ENCODE assay signal across 8 cellular contexts in genomic region chr1:16921391-16922185, GRCh38. TPM values are rescaled to one million over a fixed set of nuclear protein-coding genes. Genes with fewer than 3 reads are reported as not detected.
A peak's percentile ranks its signal among the peaks of the same experiment; 100 is the strongest.
DNase-seq lines count a peak whose midpoint lies in the region; ATAC-seq, FAIRE-seq and TF ChIP-seq lines count a peak whose summit lies in the region.

A gene with protein sequence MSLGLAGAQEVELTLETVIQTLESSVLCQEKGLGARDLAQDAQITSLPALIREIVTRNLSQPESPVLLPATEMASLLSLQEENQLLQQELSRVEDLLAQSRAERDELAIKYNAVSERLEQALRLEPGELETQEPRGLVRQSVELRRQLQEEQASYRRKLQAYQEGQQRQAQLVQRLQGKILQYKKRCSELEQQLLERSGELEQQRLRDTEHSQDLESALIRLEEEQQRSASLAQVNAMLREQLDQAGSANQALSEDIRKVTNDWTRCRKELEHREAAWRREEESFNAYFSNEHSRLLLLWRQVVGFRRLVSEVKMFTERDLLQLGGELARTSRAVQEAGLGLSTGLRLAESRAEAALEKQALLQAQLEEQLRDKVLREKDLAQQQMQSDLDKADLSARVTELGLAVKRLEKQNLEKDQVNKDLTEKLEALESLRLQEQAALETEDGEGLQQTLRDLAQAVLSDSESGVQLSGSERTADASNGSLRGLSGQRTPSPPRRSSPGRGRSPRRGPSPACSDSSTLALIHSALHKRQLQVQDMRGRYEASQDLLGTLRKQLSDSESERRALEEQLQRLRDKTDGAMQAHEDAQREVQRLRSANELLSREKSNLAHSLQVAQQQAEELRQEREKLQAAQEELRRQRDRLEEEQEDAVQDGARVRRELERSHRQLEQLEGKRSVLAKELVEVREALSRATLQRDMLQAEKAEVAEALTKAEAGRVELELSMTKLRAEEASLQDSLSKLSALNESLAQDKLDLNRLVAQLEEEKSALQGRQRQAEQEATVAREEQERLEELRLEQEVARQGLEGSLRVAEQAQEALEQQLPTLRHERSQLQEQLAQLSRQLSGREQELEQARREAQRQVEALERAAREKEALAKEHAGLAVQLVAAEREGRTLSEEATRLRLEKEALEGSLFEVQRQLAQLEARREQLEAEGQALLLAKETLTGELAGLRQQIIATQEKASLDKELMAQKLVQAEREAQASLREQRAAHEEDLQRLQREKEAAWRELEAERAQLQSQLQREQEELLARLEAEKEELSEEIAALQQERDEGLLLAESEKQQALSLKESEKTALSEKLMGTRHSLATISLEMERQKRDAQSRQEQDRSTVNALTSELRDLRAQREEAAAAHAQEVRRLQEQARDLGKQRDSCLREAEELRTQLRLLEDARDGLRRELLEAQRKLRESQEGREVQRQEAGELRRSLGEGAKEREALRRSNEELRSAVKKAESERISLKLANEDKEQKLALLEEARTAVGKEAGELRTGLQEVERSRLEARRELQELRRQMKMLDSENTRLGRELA (N-terminal part only) (plus strand): TSS chr1:16921931. CDS start chr1:16922019, 88 bp downstream.

- POLR2A ChIA-PET in activated CD4-positive, alpha-beta memory T cell treated with anti-CD3 and anti-CD28 coated beads for 36 hours (lab: Charles Lee): interaction anchor here (1.1 kb wide), 1 partner anchor 17 kb away, joined by 3 read pairs; no protein-coding TSS in a partner anchor

- no peaks in the 10 kb centered on the region for H3F3A ChIP-seq in Loucy (ENCODE audit: low read depth)

- peaks cover 7% of the 10 kb centered on the region; the same call in 1 of the 2 replicates for H3K79me2 ChIP-seq in Loucy (ENCODE audit: insufficient read depth, low read length)

- TF ChIP-seq CTCF in Loucy (conservative IDR thresholded peaks at IDR 0.05; ENCODE audit: low read length) (peak; percentile 27), esophagus muscularis mucosa (IDR thresholded peaks at IDR 0.05) (no peak), natural killer cell (IDR thresholded peaks at IDR 0.05) (no peak)

- no peaks in the 10 kb centered on the region for H4K20me1 ChIP-seq in Loucy (ENCODE audit: insufficient read depth, low read length, poor library complexity, severe bottlenecking)

- no peak for FAIRE-seq in GM12892 (lab: Jason Lieb, UNC)

- H3K9ac ChIP-seq in Loucy (ENCODE audit: low read depth, low read length, poor library complexity, severe bottlenecking): peak within 1 kb of the TSS; percentile 67

- H3K36me3 ChIP-seq in Loucy (ENCODE audit: insufficient read depth, low read length) (no peaks in the 10 kb centered on the region), esophagus muscularis mucosa (peaks cover 0 to 13% (median 6%) of the 10 kb centered on the region in 4 donors)

- no peaks in the 10 kb centered on the region for H3K27me3 Mint-ChIP-seq in activated CD4-positive, alpha-beta memory T cell treated with anti-CD3 and anti-CD28 coated beads for 36 hours
- no peaks in the 10 kb centered on the region for H3K27me3 Mint-ChIP-seq in natural killer cell (ENCODE audit: low read depth in 2 of 2)

- ATAC-seq in natural killer cell (peak; percentile 47 to 86 (median 84)), GM21360 (IDR thresholded peaks at IDR 0.05; ENCODE audit: unreplicated experiment) (no peak)

- H3K9me3 Mint-ChIP-seq in activated CD4-positive, alpha-beta memory T cell treated with anti-CD3 and anti-CD28 coated beads for 36 hours: no peaks in the 10 kb centered on the region
- no peaks in the 10 kb centered on the region for H3K9me3 Mint-ChIP-seq in natural killer cell

- H3K4me2 ChIP-seq in Loucy (ENCODE audit: low read depth, low read length, poor library complexity, severe bottlenecking): peak within 1 kb of the TSS; percentile 87

- CTCF ChIA-PET in activated CD4-positive, alpha-beta memory T cell treated with anti-CD3 and anti-CD28 coated beads for 36 hours (lab: Charles Lee): interaction anchor here (1.1 kb wide), 1 partner anchor 39 kb away, joined by 3 read pairs; no protein-coding TSS in a partner anchor

- no peaks in the 10 kb centered on the region for H3K36me3 Mint-ChIP-seq in activated CD4-positive, alpha-beta memory T cell treated with anti-CD3 and anti-CD28 coated beads for 36 hours
- no peaks in the 10 kb centered on the region for H3K36me3 Mint-ChIP-seq in natural killer cell

- H3K4me3 ChIP-seq in Loucy (ENCODE audit: low read length, poor library complexity, severe bottlenecking): peak within 1 kb of the TSS; percentile 76
- no peak within 1 kb of the TSS for H3K4me3 ChIP-seq in esophagus muscularis mucosa

- no peaks in the 10 kb centered on the region for H3K9me3 ChIP-seq in Loucy (ENCODE audit: insufficient read depth, low read depth, low read length)
- H3K9me3 ChIP-seq in esophagus muscularis mucosa: no peaks in the 10 kb centered on the region

- H3K4me1 ChIP-seq in Loucy (ENCODE audit: insufficient read depth, low read length, poor library complexity, severe bottlenecking) (peaks cover 17% of the 10 kb centered on the region), esophagus muscularis mucosa (peaks cover 6 to 23% (median 10%) of the 10 kb centered on the region in 4 donors)

- peak within 1 kb of the TSS; percentile 67 for H3K4me3 Mint-ChIP-seq in activated CD4-positive, alpha-beta memory T cell treated with anti-CD3 and anti-CD28 coated beads for 36 hours
- H3K4me3 Mint-ChIP-seq in natural killer cell: peak within 1 kb of the TSS; percentile 83

- WGBS in esophagus muscularis mucosa: 38% methylated on average over 17 of the region's 17 CpGs

- DNase-seq in COR-L47 (lab: John Stamatoyannopoulos, UW) (peak; percentile 55), esophagus muscularis mucosa (ENCODE audit: extremely low spot score) (no peak), natural killer cell (peak; percentile 42), HUDEP-2 (lab: John Stamatoyannopoulos, UW; ENCODE audit: unreplicated experiment in 76 of 76) (no peak), GM12892 (ENCODE audit: insufficient read length) (no peak)
- peak; percentile 68 for DNase-seq in activated CD4-positive, alpha-beta memory T cell treated with anti-CD3 and anti-CD28 coated beads for 36 hours

- no peak for TF ChIP-seq POLR2A in esophagus muscularis mucosa (IDR thresholded peaks at IDR 0.05; ENCODE audit: low read depth)
- TF ChIP-seq POLR2A in GM12892 (IDR thresholded peaks at IDR 0.05; ENCODE audit: low read depth, low read length): no peak

- peaks cover 16% of the 10 kb centered on the region for H3K4me1 Mint-ChIP-seq in activated CD4-positive, alpha-beta memory T cell treated with anti-CD3 and anti-CD28 coated beads for 36 hours (ENCODE audit: low read depth)
- peaks cover 19 to 31% of the 10 kb centered on the region in 2 donors for H3K4me1 Mint-ChIP-seq in natural killer cell

- H3K9me2 ChIP-seq in Loucy (replicated peaks; ENCODE audit: low read depth, low read length): no peaks in the 10 kb centered on the region

- H3K27me3 ChIP-seq in Loucy (ENCODE audit: insufficient read depth, low read length, poor library complexity, severe bottlenecking): no peaks in the 10 kb centered on the region
- H3K27me3 ChIP-seq in esophagus muscularis mucosa: peaks cover 0 to 14% (median 4%) of the 10 kb centered on the region in 4 donors

- TF ChIP-seq EP300 in esophagus muscularis mucosa (IDR thresholded peaks at IDR 0.05): no peak

- H3K27ac ChIP-seq in esophagus muscularis mucosa (replicated peaks in 1 of 4): no peak within 1 kb of the TSS

- intact Hi-C loops in activated CD4-positive, alpha-beta memory T cell treated with anti-CD3 and anti-CD28 coated beads for 36 hours (cut with micrococcal nuclease): no loop called here
- intact Hi-C loops in esophagus muscularis mucosa (cut with DNase I) (loop anchor here (10.0 kb wide), 1 partner anchor 197 kb away; no protein-coding TSS in a partner anchor), natural killer cell (cut with micrococcal nuclease) (no loop called here)

- H3K27ac Mint-ChIP-seq in activated CD4-positive, alpha-beta memory T cell treated with anti-CD3 and anti-CD28 coated beads for 36 hours: no peak within 1 kb of the TSS
- peak within 1 kb of the TSS in 1 of 2 donors; percentile 78 for H3K27ac Mint-ChIP-seq in natural killer cell

- H2AFZ ChIP-seq in Loucy (ENCODE audit: low read length): peak within 1 kb of the TSS; percentile 83

RNA-seq across cellular contexts. Expression of the gene that starts here (rescaled TPM):
- 10 to 100 TPM; 15.9 to 18.7 TPM for total RNA-seq in activated CD4-positive, alpha-beta memory T cell treated with anti-CD3 and anti-CD28 coated beads for 36 hours
- total RNA-seq in esophagus muscularis mucosa: 10 to 100 TPM; 17.6 to 36.3 (median 23.0) TPM
- total RNA-seq in natural killer cell: 10 to 100 TPM; 51.7 to 62.9 (median 59.1) TPM
- 3.1 TPM for polyA plus RNA-seq in GM12892 (2012; ENCODE audit: missing spikeins)

Comparison
In these comparisons a context has a peak if more than half of its experiments do, and no peak if none do; other contexts are left out.
1. DNase-seq: peak in COR-L47 (single experiment), activated CD4-positive, alpha-beta memory T cell treated with anti-CD3 and anti-CD28 coated beads for 36 hours (single experiment) and natural killer cell (single experiment); none in esophagus muscularis mucosa (single experiment), HUDEP-2 (0 of 76) and GM12892 (single experiment).